8 cellular contexts compared by ENCODE assay signal in the genomic region with DNA sequence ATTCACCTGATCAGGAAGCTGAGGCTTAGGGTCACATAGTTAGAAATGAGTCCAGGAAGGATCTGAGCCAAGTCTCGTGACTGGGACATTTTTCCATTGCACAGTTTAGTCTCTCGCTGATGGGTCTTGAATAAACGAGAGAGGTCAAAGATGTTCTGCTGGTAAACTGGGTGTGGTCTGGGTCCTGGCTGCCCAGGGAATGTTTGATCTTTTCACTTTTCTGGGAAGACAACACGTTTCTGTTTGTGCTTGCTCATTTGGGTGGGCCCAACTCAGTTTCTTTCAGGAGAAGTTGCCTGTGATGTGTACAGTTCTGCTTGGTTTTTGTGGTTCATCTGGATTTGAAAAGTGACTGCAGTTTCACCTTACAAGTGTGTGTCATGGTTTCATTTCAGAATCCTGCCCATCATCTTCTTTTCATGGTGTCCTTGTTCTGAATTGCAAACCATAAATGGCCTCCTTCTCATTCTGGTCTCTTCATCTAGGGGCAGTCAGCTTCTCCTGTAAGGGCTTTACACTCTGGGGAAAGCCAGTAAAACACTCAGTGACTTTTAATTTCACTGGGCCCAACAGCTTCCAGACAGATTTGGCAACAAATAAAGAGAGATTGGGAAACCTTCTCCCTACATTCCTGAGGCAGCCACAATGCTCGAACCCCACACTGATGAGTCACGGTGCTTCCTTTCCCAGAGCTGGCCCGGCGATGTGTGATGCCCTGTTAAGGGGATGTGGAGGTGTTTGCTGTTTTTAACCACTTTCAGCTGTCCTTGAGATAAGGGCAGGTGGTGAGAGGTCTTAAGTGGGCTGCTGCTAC. TPM values are rescaled to one million over a fixed set of nuclear protein-coding genes. Genes with fewer than 3 reads are reported as not detected.
DNase-seq lines count a peak whose midpoint lies in the region; ATAC-seq and TF ChIP-seq lines count a peak whose summit lies in the region.

No MANE protein-coding gene starts in this region.

- no peaks in the 10 kb centered on the region for H3F3A ChIP-seq in Loucy (ENCODE audit: low read depth)

- H3K27me3 Mint-ChIP-seq in CD14-positive monocyte (ENCODE audit: low read depth in 3 of 3): peaks cover 3 to 12% (median 8%) of the 10 kb centered on the region in 3 donors
- H3K27me3 Mint-ChIP-seq in CD4-positive, alpha-beta T cell: peaks cover 59% of the 10 kb centered on the region

- POLR2A ChIA-PET in CD4-positive, alpha-beta T cell (lab: Charles Lee): no interaction called here

- H3K4me1 Mint-ChIP-seq in CD14-positive monocyte: peaks cover 23% of the 10 kb centered on the region
- H3K4me1 Mint-ChIP-seq in CD4-positive, alpha-beta T cell (ENCODE audit: low read depth): no peaks in the 10 kb centered on the region

- TF ChIP-seq CTCF in CD14-positive monocyte (IDR thresholded peaks at IDR 0.05) (no peak), Loucy (conservative IDR thresholded peaks at IDR 0.05; ENCODE audit: low read length) (no peak), coronary artery (IDR thresholded peaks at IDR 0.05) (no peak)
- TF ChIP-seq CTCF in CD4-positive, alpha-beta T cell (IDR thresholded peaks at IDR 0.05): no peak

- peak overlapping the region in 6 of 7 donors; percentile 40 to 82 (median 68) for H3K27ac Mint-ChIP-seq in CD14-positive monocyte
- no peak overlapping the region for H3K27ac Mint-ChIP-seq in CD4-positive, alpha-beta T cell

- H3K4me1 ChIP-seq in Loucy (ENCODE audit: insufficient read depth, low read length, poor library complexity, severe bottlenecking): peaks cover 22% of the 10 kb centered on the region

- peak overlapping the region; percentile 12 for H3K4me2 ChIP-seq in Loucy (ENCODE audit: low read depth, low read length, poor library complexity, severe bottlenecking)

- H3K36me3 ChIP-seq in Loucy (ENCODE audit: insufficient read depth, low read length): no peaks in the 10 kb centered on the region

- H3K27ac ChIP-seq in coronary artery: peak overlapping the region; percentile 66 to 90
- no peak overlapping the region for H3K27ac ChIP-seq in CD4-positive, alpha-beta T cell (ENCODE audit: low read depth, low read length)

- DNase-seq in CD14-positive monocyte (ENCODE audit: low spot score): no peak
- DNase-seq in coronary artery (ENCODE audit: low spot score): peak; percentile 89
- DNase-seq in non-pigmented ciliary epithelial cell (ENCODE audit: low read depth): peak; percentile 88
- no peak for DNase-seq in CD4-positive, alpha-beta T cell
- DNase-seq in NCI-H345 treated with DMSO at 0.1 percent for 48 hours (lab: John Stamatoyannopoulos, UW; ENCODE audit: unreplicated experiment): no peak

- peaks cover 0 to 4% of the 10 kb centered on the region in 2 donors for H3K36me3 Mint-ChIP-seq in CD14-positive monocyte
- H3K36me3 Mint-ChIP-seq in CD4-positive, alpha-beta T cell (ENCODE audit: low read depth): no peaks in the 10 kb centered on the region

- H3K9ac ChIP-seq in Loucy (ENCODE audit: low read depth, low read length, poor library complexity, severe bottlenecking): no peak overlapping the region

- ATAC-seq in GM21717 (IDR thresholded peaks at IDR 0.05; ENCODE audit: unreplicated experiment) (peak; percentile 70), GM19023 (IDR thresholded peaks at IDR 0.05; ENCODE audit: unreplicated experiment) (no peak)
- ATAC-seq in CD4-positive, alpha-beta T cell (ENCODE audit: poor library complexity): no peak

- no peaks in the 10 kb centered on the region for H4K20me1 ChIP-seq in Loucy (ENCODE audit: insufficient read depth, low read length, poor library complexity, severe bottlenecking)

- H3K9me3 Mint-ChIP-seq in CD14-positive monocyte: peaks cover 0 to 1% (median 0%) of the 10 kb centered on the region in 7 donors
- no peaks in the 10 kb centered on the region for H3K9me3 Mint-ChIP-seq in CD4-positive, alpha-beta T cell

- H3K79me2 ChIP-seq in Loucy (ENCODE audit: insufficient read depth, low read length): no peaks in the 10 kb centered on the region

- intact Hi-C loops in CD14-positive monocyte (cut with micrococcal nuclease): no loop called here
- intact Hi-C loops in CD4-positive, alpha-beta T cell (cut with DNase I, micrococcal nuclease): no loop called here

- no peaks in the 10 kb centered on the region for H3K27me3 ChIP-seq in Loucy (ENCODE audit: insufficient read depth, low read length, poor library complexity, severe bottlenecking)
- peaks cover 31% of the 10 kb centered on the region for H3K27me3 ChIP-seq in CD4-positive, alpha-beta T cell (ENCODE audit: control insufficient read depth, insufficient read depth, low read length)

- H2AFZ ChIP-seq in Loucy (ENCODE audit: low read length): no peak overlapping the region

- CTCF ChIA-PET in CD4-positive, alpha-beta T cell (lab: Charles Lee): no interaction called here

- H3K4me3 Mint-ChIP-seq in CD14-positive monocyte: peak overlapping the region; percentile 14 to 72
- H3K4me3 Mint-ChIP-seq in CD4-positive, alpha-beta T cell: no peak overlapping the region

- no peaks in the 10 kb centered on the region for H3K9me2 ChIP-seq in Loucy (replicated peaks; ENCODE audit: low read depth, low read length)

- H3K4me3 ChIP-seq in Loucy (ENCODE audit: low read length, poor library complexity, severe bottlenecking) (no peak overlapping the region), coronary artery (peak overlapping the region; percentile 11)

- no peaks in the 10 kb centered on the region for H3K9me3 ChIP-seq in Loucy (ENCODE audit: insufficient read depth, low read depth, low read length)
- no peaks in the 10 kb centered on the region for H3K9me3 ChIP-seq in CD4-positive, alpha-beta T cell (ENCODE audit: control insufficient read depth, low read length)

RNA-seq across cellular contexts. Expression of a gene that starts 7.2 kb away (rescaled TPM):
- not detected for polyA plus RNA-seq in CD14-positive monocyte
- under 1 TPM; 0.36 TPM for total RNA-seq in CD4-positive, alpha-beta T cell

RNA-seq across cellular contexts. Expression of a gene that starts 37.8 kb away (rescaled TPM):
- 10 to 100 TPM; 15.3 to 24.5 TPM for polyA plus RNA-seq in CD14-positive monocyte
- 10 to 100 TPM; 23.7 to 27.7 TPM for total RNA-seq in CD4-positive, alpha-beta T cell

Comparison
In these comparisons a context has a peak if more than half of its experiments do, and no peak if none do; other contexts are left out.
1. DNase-seq: peak in coronary artery (single experiment) and non-pigmented ciliary epithelial cell (single experiment); none in CD14-positive monocyte (single experiment), CD4-positive, alpha-beta T cell (0 of 10) and NCI-H345 treated with DMSO at 0.1 percent for 48 hours (single experiment).